In genomic region chr5:93677344-93678021, GRCh38 we compare ENCODE assay signal across 11 cellular contexts.
DNase-seq lines count a peak whose midpoint lies in the region; ATAC-seq lines count a peak whose summit lies in the region.
"Had no signal": no experiment of that assay in that cellular context is flagged by ENCODE, and none has a peak within 500 bp of the region (broad histone marks: within the 10 kb centered on the region; RNA-seq: fewer than 3 reads in every experiment).

No MANE protein-coding gene starts in this region.

- ATAC-seq in Right ventricle myocardium inferior (peak; percentile 67), HG03025 (IDR thresholded peaks at IDR 0.05; ENCODE audit: low FRiP score, unreplicated experiment) (no peak)
- no peak for ATAC-seq in stimulated activated naive B cell treated with anti-CD40 and anti-IgM and Interleukin-4, amounts not matched to agents 10 μg/mL and 1 μg/mL and 100 μg/mL, for 72 hours (replicated peaks)

- peaks cover 2 to 12% of the 10 kb centered on the region in 2 donors for H3K4me1 Mint-ChIP-seq in stimulated activated naive B cell treated with anti-CD40 and anti-IgM and Interleukin-4, amounts not matched to agents 10 μg/mL and 1 μg/mL and 100 μg/mL, for 72 hours

- in situ Hi-C loops in SK-MEL-5 (cut with HindIII; ENCODE audit: low pct_unique_long_range_greater_than_20kb, low sequenced_read_pairs), result no loop called here

- H3K36me3 Mint-ChIP-seq in stimulated activated naive B cell treated with anti-CD40 and anti-IgM and Interleukin-4, amounts not matched to agents 10 μg/mL and 1 μg/mL and 100 μg/mL, for 72 hours, result peaks cover 3 to 11% of the 10 kb centered on the region in 2 donors

- no peaks in the 10 kb centered on the region for H3K9me3 Mint-ChIP-seq in stimulated activated naive B cell treated with anti-CD40 and anti-IgM and Interleukin-4, amounts not matched to agents 10 μg/mL and 1 μg/mL and 100 μg/mL, for 72 hours
- H3K9me3 Mint-ChIP-seq: naive B cell; T-helper 1 cell treated with Interleukin-12 subunit alpha and Interleukin-12 subunit beta and Interleukin-4 antibody, amounts not matched to agents 30 μg/mL and 1 μg/mL, for 36 hours had no signal

- DNase-seq in NCI-H2107 treated with DMSO at 0.1 percent for 48 hours (lab: John Stamatoyannopoulos, UW; ENCODE audit: unreplicated experiment) (peak; percentile 34), NCI-H2107 (lab: John Stamatoyannopoulos, UW) (no peak), SK-MEL-5 (ENCODE audit: low read depth, low spot score) (peak; percentile 29), Right ventricle myocardium inferior (ENCODE audit: missing footprints) (peak; percentile 44), skeletal muscle cell (ENCODE audit: low read depth) (peak; percentile 85), occipital lobe (lab: John Stamatoyannopoulos, UW) (no peak)
- DNase-seq in stimulated activated naive B cell treated with anti-CD40 and anti-IgM and Interleukin-4, amounts not matched to agents 10 μg/mL and 1 μg/mL and 100 μg/mL, for 72 hours, result no peak
- DNase-seq: naive B cell had no signal

- no peak overlapping the region for H3K4me3 ChIP-seq in skeletal muscle cell (ENCODE audit: low read depth, low read length)
- H3K4me3 ChIP-seq: BLaER1 had no signal

- intact Hi-C loops in Right ventricle myocardium inferior (cut with DNase I), result no loop called here

- no peak overlapping the region for H3K4me3 Mint-ChIP-seq in stimulated activated naive B cell treated with anti-CD40 and anti-IgM and Interleukin-4, amounts not matched to agents 10 μg/mL and 1 μg/mL and 100 μg/mL, for 72 hours
- H3K4me3 Mint-ChIP-seq: T-helper 1 cell treated with Interleukin-12 subunit alpha and Interleukin-12 subunit beta and Interleukin-4 antibody, amounts not matched to agents 30 μg/mL and 1 μg/mL, for 36 hours had no signal

- no peaks in the 10 kb centered on the region for H3K27me3 Mint-ChIP-seq in stimulated activated naive B cell treated with anti-CD40 and anti-IgM and Interleukin-4, amounts not matched to agents 10 μg/mL and 1 μg/mL and 100 μg/mL, for 72 hours
- H3K27me3 Mint-ChIP-seq: naive B cell had no signal

- no peak overlapping the region for H3K27ac Mint-ChIP-seq in stimulated activated naive B cell treated with anti-CD40 and anti-IgM and Interleukin-4, amounts not matched to agents 10 μg/mL and 1 μg/mL and 100 μg/mL, for 72 hours
- H3K27ac Mint-ChIP-seq: T-helper 1 cell treated with Interleukin-12 subunit alpha and Interleukin-12 subunit beta and Interleukin-4 antibody, amounts not matched to agents 30 μg/mL and 1 μg/mL, for 36 hours had no signal

Comparison
In these comparisons a context has a peak if more than half of its experiments do, and no peak if none do; other contexts are left out.
1. DNase-seq: peak in NCI-H2107 treated with DMSO at 0.1 percent for 48 hours (single experiment), SK-MEL-5 (single experiment), Right ventricle myocardium inferior (single experiment) and skeletal muscle cell (single experiment); none in NCI-H2107 (single experiment), stimulated activated naive B cell treated with anti-CD40 and anti-IgM and Interleukin-4, amounts not matched to agents 10 μg/mL and 1 μg/mL and 100 μg/mL, for 72 hours (single experiment) and occipital lobe (single experiment).